8 cellular contexts compared by ENCODE assay signal in the genomic region with DNA sequence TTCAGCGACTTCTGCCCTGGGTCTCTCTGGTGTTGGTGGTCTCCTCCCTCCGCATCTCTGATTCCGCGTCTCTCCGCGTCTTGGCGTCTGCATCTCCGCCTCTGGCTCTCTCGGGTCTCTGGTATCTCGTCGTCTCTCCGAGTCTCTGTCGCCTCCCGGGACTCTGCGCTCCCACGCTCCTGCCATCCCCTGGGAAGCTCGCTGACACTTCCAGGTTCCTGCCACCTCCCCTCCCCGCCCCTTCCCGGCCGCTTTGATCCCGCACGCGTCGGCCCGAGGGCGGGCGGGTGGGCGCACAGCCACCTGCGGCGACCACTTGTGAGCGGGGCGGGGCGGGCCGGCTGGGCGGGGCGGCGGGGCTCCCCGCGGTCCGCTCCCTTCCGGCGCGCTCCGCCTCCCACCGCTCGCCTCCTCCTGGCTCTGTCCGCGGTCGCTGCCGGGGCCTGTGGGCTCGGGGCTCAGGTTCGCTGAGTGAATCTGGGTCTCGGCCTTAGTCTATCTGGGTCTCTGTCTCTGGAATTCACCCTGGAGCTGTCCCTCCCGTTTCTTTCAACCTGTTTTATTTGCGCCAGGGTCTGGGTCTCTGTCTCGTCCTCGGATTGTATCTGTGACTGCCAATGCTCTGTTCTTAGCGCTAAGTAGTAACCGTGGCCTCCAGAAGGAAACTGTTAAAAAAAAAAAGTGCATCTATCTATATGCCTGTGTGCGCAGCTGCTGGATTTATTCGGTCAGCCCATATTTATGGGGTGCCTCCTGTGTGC. TPM values are rescaled to one million over a fixed set of nuclear protein-coding genes. Genes with fewer than 3 reads are reported as not detected.
DNase-seq lines count a peak whose midpoint lies in the region; ATAC-seq and TF ChIP-seq lines count a peak whose summit lies in the region.

No MANE protein-coding gene starts in this region.

- H3K23ac ChIP-seq in mesendoderm (ENCODE audit: low read length), result no peak overlapping the region

- H2BK5ac ChIP-seq in mesendoderm (ENCODE audit: low read length), result no peak overlapping the region

- peaks cover 28% of the 10 kb centered on the region for H3K27me3 ChIP-seq in MG63
- H3K27me3 ChIP-seq in WERI-Rb-1 (ENCODE audit: insufficient read depth, low read depth, severe bottlenecking), result peaks cover 27% of the 10 kb centered on the region
- peaks cover 77% of the 10 kb centered on the region for H3K27me3 ChIP-seq in endodermal cell (ENCODE audit: control insufficient read depth, insufficient read depth, low read length, poor library complexity, severe bottlenecking)
- peaks cover 20% of the 10 kb centered on the region for H3K27me3 ChIP-seq in mesendoderm (ENCODE audit: insufficient read depth, low read length, poor library complexity)
- H3K27me3 ChIP-seq in tibial artery, result peaks cover 0 to 10% of the 10 kb centered on the region in 2 donors

- H2AK5ac ChIP-seq in mesendoderm (ENCODE audit: low read length), result no peak overlapping the region

- ATAC-seq in HG03469 (IDR thresholded peaks at IDR 0.05; ENCODE audit: unreplicated experiment), result no peak

- intact Hi-C loops in tibial artery (cut with DNase I; ENCODE audit: low total_unique reads), result no loop called here

- peak overlapping the region; percentile 92 for H3K4me2 ChIP-seq in mesendoderm (ENCODE audit: low read length)

- H3K27me3 Mint-ChIP-seq in endodermal cell (ENCODE audit: insufficient read depth), result peaks cover 80% of the 10 kb centered on the region

- no peak overlapping the region for H3K4ac ChIP-seq in mesendoderm (ENCODE audit: low read depth, low read length)

- H3K79me1 ChIP-seq in mesendoderm (ENCODE audit: low read length), result no peaks in the 10 kb centered on the region

- H3K27ac ChIP-seq in WERI-Rb-1, result no peak overlapping the region
- H3K27ac ChIP-seq in endodermal cell (ENCODE audit: low read depth, low read length), result no peak overlapping the region
- H3K27ac ChIP-seq in mesendoderm (ENCODE audit: low read depth, low read length), result no peak overlapping the region
- H3K27ac ChIP-seq in tibial artery, result peak overlapping the region; percentile 64 to 68

- H3K9me3 ChIP-seq in MG63 (no peaks in the 10 kb centered on the region), WERI-Rb-1 (ENCODE audit: severe bottlenecking) (no peaks in the 10 kb centered on the region), endodermal cell (ENCODE audit: control insufficient read depth, low read length) (no peaks in the 10 kb centered on the region), tibial artery (no peaks in the 10 kb centered on the region)

- H3K27ac Mint-ChIP-seq in endodermal cell, result no peak overlapping the region

- peak overlapping the region; percentile 80 for H3K4me3 ChIP-seq in MG63
- peak overlapping the region; percentile 56 for H3K4me3 ChIP-seq in WERI-Rb-1 (ENCODE audit: low read depth, low read length)
- H3K4me3 ChIP-seq in endodermal cell (ENCODE audit: low read length), result peak overlapping the region; percentile 91
- peak overlapping the region; percentile 71 for H3K4me3 ChIP-seq in mesendoderm (ENCODE audit: low read length)
- H3K4me3 ChIP-seq in tibial artery, result peak overlapping the region; percentile 56 to 70

- H3K56ac ChIP-seq in mesendoderm (ENCODE audit: low read length), result peak overlapping the region; percentile 62

- H3K4me1 Mint-ChIP-seq in endodermal cell, result peaks cover 20% of the 10 kb centered on the region

- no peaks in the 10 kb centered on the region for H3K36me3 Mint-ChIP-seq in endodermal cell (ENCODE audit: low read depth)

- H3K4me3 Mint-ChIP-seq in endodermal cell, result peak overlapping the region; percentile 83

- H3K18ac ChIP-seq in mesendoderm (ENCODE audit: low read length), result no peak overlapping the region

- H2BK120ac ChIP-seq in mesendoderm (ENCODE audit: low read depth, low read length), result no peak overlapping the region

- H3K4me1 ChIP-seq in endodermal cell (ENCODE audit: control insufficient read depth, insufficient read depth, low read length) (no peaks in the 10 kb centered on the region), mesendoderm (ENCODE audit: control insufficient read depth, low read depth, low read length) (peaks cover 4% of the 10 kb centered on the region), tibial artery (peaks cover 0 to 57% (median 49%) of the 10 kb centered on the region in 4 donors)

- WGBS in endodermal cell (ENCODE audit: insufficient coverage in 1 of 2, insufficient read length in 1 of 2), 2 experiments, result 1 to 3% methylated on average over 38 to 61 of the region's 61 CpGs
- WGBS in mesendoderm (ENCODE audit: extremely low coverage, insufficient coverage, low lambda C conversion rate), result no CpG with 5 or more reads among the region's 61 CpGs

- H2BK15ac ChIP-seq in mesendoderm (replicated peaks; ENCODE audit: low read depth), result no peak overlapping the region

- no peak overlapping the region for H4K8ac ChIP-seq in mesendoderm (ENCODE audit: low read depth, low read length)

- no peak for TF ChIP-seq CTCF in WERI-Rb-1 (IDR thresholded peaks at IDR 0.05; ENCODE audit: low read depth, low read length)
- TF ChIP-seq CTCF in endodermal cell (conservative IDR thresholded peaks at IDR 0.05), result no peak
- TF ChIP-seq CTCF in tibial artery (IDR thresholded peaks at IDR 0.05), result no peak

- no peaks in the 10 kb centered on the region for H3K9me3 Mint-ChIP-seq in endodermal cell

- no peaks in the 10 kb centered on the region for H3K36me3 ChIP-seq in MG63
- no peaks in the 10 kb centered on the region for H3K36me3 ChIP-seq in WERI-Rb-1
- H3K36me3 ChIP-seq in endodermal cell (ENCODE audit: control insufficient read depth, insufficient read depth, low read length), result no peaks in the 10 kb centered on the region
- no peaks in the 10 kb centered on the region for H3K36me3 ChIP-seq in mesendoderm (ENCODE audit: control insufficient read depth, insufficient read depth, low read length)
- no peaks in the 10 kb centered on the region for H3K36me3 ChIP-seq in tibial artery

- peak; percentile 89 for DNase-seq in NCI-H82 (lab: John Stamatoyannopoulos, UW)
- DNase-seq in NCI-H82 treated with DMSO at 0.1 percent for 48 hours (lab: John Stamatoyannopoulos, UW; ENCODE audit: unreplicated experiment), result no peak
- DNase-seq in MG63, result peak; percentile 62
- peak; percentile 53 for DNase-seq in WERI-Rb-1
- DNase-seq in endodermal cell, result peak; percentile 89
- DNase-seq in mesendoderm, result peak; percentile 45
- no peak for DNase-seq in tibial artery

- H3K9ac ChIP-seq in endodermal cell (ENCODE audit: extremely low read depth, low read length, poor library complexity, severe bottlenecking) (peak overlapping the region; percentile 41), mesendoderm (ENCODE audit: low read length) (peak overlapping the region; percentile 38)

- H4K5ac ChIP-seq in mesendoderm (ENCODE audit: low read length), result no peak overlapping the region

- H3K79me2 ChIP-seq in mesendoderm (ENCODE audit: control insufficient read depth, insufficient read depth, low read length), result no peaks in the 10 kb centered on the region

RNA-seq across cellular contexts. Expression of a gene that starts 2.6 kb away (rescaled TPM):
- total RNA-seq in MG63 (2014; rRNA removed; shearing (Covaris generic); ENCODE audit: low replicate concordance), result not detected in 2 replicates
- total RNA-seq in endodermal cell, result 1 to 10 TPM in 1 of 2 donors, under 1 TPM in 1; 0.40 to 2.2 TPM
- polyA plus RNA-seq in endodermal cell (2013, experiment 1 of 2), result 0.89 TPM
- 0.87 TPM for polyA plus RNA-seq in endodermal cell (2013, experiment 2 of 2)
- polyA plus RNA-seq in mesendoderm (2013, experiment 1 of 2), result 0.10 TPM
- polyA plus RNA-seq in mesendoderm (2013, experiment 2 of 2), result 0.17 TPM

RNA-seq across cellular contexts. Expression of a gene that starts 8.2 kb away (rescaled TPM):
- not detected in 2 replicates for total RNA-seq in MG63 (2014; rRNA removed; shearing (Covaris generic); ENCODE audit: low replicate concordance)
- under 1 TPM; 0.13 to 0.49 TPM for total RNA-seq in endodermal cell
- polyA plus RNA-seq in endodermal cell (2013, experiment 1 of 2), result not detected
- polyA plus RNA-seq in endodermal cell (2013, experiment 2 of 2), result not detected
- polyA plus RNA-seq in mesendoderm (2013, experiment 1 of 2), result 0.06 TPM
- 0.04 TPM for polyA plus RNA-seq in mesendoderm (2013, experiment 2 of 2)

RNA-seq across cellular contexts. Expression of a gene that starts 25.7 kb away (rescaled TPM):
- 1.3 and 7.9 TPM in 2 replicates for total RNA-seq in MG63 (2014; rRNA removed; shearing (Covaris generic); ENCODE audit: low replicate concordance)
- 10 to 100 TPM; 38.3 to 53.7 TPM for total RNA-seq in endodermal cell
- 24.2 TPM for polyA plus RNA-seq in endodermal cell (2013, experiment 1 of 2)
- polyA plus RNA-seq in endodermal cell (2013, experiment 2 of 2), result 19.0 TPM
- 10.0 TPM for polyA plus RNA-seq in mesendoderm (2013, experiment 1 of 2)
- 10.0 TPM for polyA plus RNA-seq in mesendoderm (2013, experiment 2 of 2)

RNA-seq across cellular contexts. Expression of a gene that starts 36.3 kb away (rescaled TPM):
- 0.59 and 3.2 TPM in 2 replicates for total RNA-seq in MG63 (2014; rRNA removed; shearing (Covaris generic); ENCODE audit: low replicate concordance)
- total RNA-seq in endodermal cell, result 10 to 100 TPM; 32.1 to 32.2 TPM
- polyA plus RNA-seq in endodermal cell (2013, experiment 1 of 2), result 57.3 TPM
- polyA plus RNA-seq in endodermal cell (2013, experiment 2 of 2), result 46.3 TPM
- polyA plus RNA-seq in mesendoderm (2013, experiment 1 of 2), result 14.1 TPM
- 14.0 TPM for polyA plus RNA-seq in mesendoderm (2013, experiment 2 of 2)

RNA-seq across cellular contexts. Expression of a gene that starts 39.0 kb away (rescaled TPM):
- not detected in 2 replicates for total RNA-seq in MG63 (2014; rRNA removed; shearing (Covaris generic); ENCODE audit: low replicate concordance)
- 1 to 10 TPM in 1 of 2 donors, under 1 TPM in 1; 0.95 to 1.2 TPM for total RNA-seq in endodermal cell
- polyA plus RNA-seq in endodermal cell (2013, experiment 1 of 2), result 0.68 TPM
- polyA plus RNA-seq in endodermal cell (2013, experiment 2 of 2), result 0.46 TPM
- 0.01 TPM for polyA plus RNA-seq in mesendoderm (2013, experiment 1 of 2)
- 0.04 TPM for polyA plus RNA-seq in mesendoderm (2013, experiment 2 of 2)

Comparison
In these comparisons a context has a peak if more than half of its experiments do, and no peak if none do; other contexts are left out.
1. DNase-seq: peak in NCI-H82 (single experiment), MG63 (single experiment), WERI-Rb-1 (single experiment), endodermal cell (single experiment) and mesendoderm (single experiment); none in NCI-H82 treated with DMSO at 0.1 percent for 48 hours (single experiment) and tibial artery (0 of 2).
2. H3K27ac ChIP-seq: peak in tibial artery (2 of 2); none in WERI-Rb-1 (single experiment), endodermal cell (single experiment) and mesendoderm (single experiment).
3. Peak in every context shown above with its lines, with median percentiles within 50 percentile points of each other: H3K4me3 ChIP-seq.